Comparison of ENCODE assay signal across 11 cellular contexts in the genomic region with DNA sequence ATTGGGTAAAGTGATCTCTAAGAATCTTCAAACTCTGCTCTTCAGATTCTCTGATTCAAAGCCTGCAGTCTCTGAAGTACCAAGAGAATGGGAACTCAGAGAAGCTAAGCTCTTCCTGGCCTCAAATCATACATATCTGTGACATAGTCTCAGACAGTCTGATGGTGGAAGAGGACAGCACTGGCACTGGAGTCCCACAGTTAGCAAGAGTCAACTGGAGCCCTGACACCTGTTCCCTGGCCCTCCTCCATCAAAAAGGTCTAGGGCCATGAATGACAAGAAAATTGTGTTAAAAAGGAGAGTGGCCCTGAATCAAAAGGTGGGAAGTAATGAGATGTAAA. TPM values are rescaled to one million over a fixed set of nuclear protein-coding genes. Genes with fewer than 3 reads are reported as not detected.
DNase-seq lines count a peak whose midpoint lies in the region; ATAC-seq and TF ChIP-seq lines count a peak whose summit lies in the region.
"Had no signal": no experiment of that assay in that cellular context is flagged by ENCODE, and none has a peak within 500 bp of the region (broad histone marks: within the 10 kb centered on the region; RNA-seq: fewer than 3 reads in every experiment).

No MANE protein-coding gene starts in this region.

- peaks cover 19% of the 10 kb centered on the region for H3F3A ChIP-seq in SK-N-SH (replicated peaks; ENCODE audit: insufficient read depth)

- peaks cover 3% of the 10 kb centered on the region for H3K9me3 Mint-ChIP-seq in stimulated activated memory B cell treated with anti-CD40 and anti-IgM and Interleukin-4, amounts not matched to agents 10 μg/mL and 1 μg/mL and 100 μg/mL, for 72 hours

- no peaks in the 10 kb centered on the region for H3K9me2 ChIP-seq in SK-N-SH

- H3K4me1 ChIP-seq in SK-N-SH (ENCODE audit: control insufficient read depth in 1 of 2, insufficient read depth in 2 of 2, low read depth in 1 of 2, low read length in 1 of 2) (peaks cover 15 to 27% of the 10 kb centered on the region in 2 experiments), RWPE2 (ENCODE audit: insufficient read depth, poor library complexity, severe bottlenecking) (no peaks in the 10 kb centered on the region)

- H3K36me3 ChIP-seq in SK-N-SH (replicated peaks in 1 of 2; ENCODE audit: control insufficient read depth in 1 of 2, insufficient read depth in 2 of 2, low read length in 1 of 2) (no peaks in the 10 kb centered on the region), RWPE2 (ENCODE audit: low read depth) (no peaks in the 10 kb centered on the region)

- H3K4me3 Mint-ChIP-seq in stimulated activated memory B cell treated with anti-CD40 and anti-IgM and Interleukin-4, amounts not matched to agents 10 μg/mL and 1 μg/mL and 100 μg/mL, for 72 hours = peak overlapping the region; percentile 68

- H3K36me3 Mint-ChIP-seq in stimulated activated memory B cell treated with anti-CD40 and anti-IgM and Interleukin-4, amounts not matched to agents 10 μg/mL and 1 μg/mL and 100 μg/mL, for 72 hours = peaks cover 17% of the 10 kb centered on the region

- POLR2A ChIA-PET in SK-N-SH (lab: Yijun Ruan, JAX) = no interaction called here

- H3K9me3 ChIP-seq in SK-N-SH (0 out of 2 replicates have a peak, but pooled peaks cover 3% of the 10 kb centered on the region), RWPE2 (ENCODE audit: severe bottlenecking) (peaks cover 4% of the 10 kb centered on the region)

- TF ChIP-seq CTCF in SK-N-SH (IDR thresholded peaks at IDR 0.05) (no peak), RWPE2 (IDR thresholded peaks at IDR 0.05; ENCODE audit: poor library complexity, severe bottlenecking) (no peak), omental fat pad (IDR thresholded peaks at IDR 0.05) (no peak)

- H3K27ac Mint-ChIP-seq in stimulated activated memory B cell treated with anti-CD40 and anti-IgM and Interleukin-4, amounts not matched to agents 10 μg/mL and 1 μg/mL and 100 μg/mL, for 72 hours = peak overlapping the region; percentile 99

- no peaks in the 10 kb centered on the region for H4K20me1 ChIP-seq in SK-N-SH (ENCODE audit: insufficient read depth)

- no peak overlapping the region for H2AFZ ChIP-seq in SK-N-SH (ENCODE audit: low read depth)

- ATAC-seq in SK-N-SH treated with all-trans-retinoic acid at 6 μM for 48 hours (no peak), HG02938 (IDR thresholded peaks at IDR 0.05; ENCODE audit: unreplicated experiment) (peak; percentile 32), RWPE2 (ENCODE audit: low read depth) (no peak), omental fat pad (ENCODE audit: low FRiP score) (no peak)
- ATAC-seq in stimulated activated memory B cell treated with anti-CD40 and anti-IgM and Interleukin-4, amounts not matched to agents 10 μg/mL and 1 μg/mL and 100 μg/mL, for 72 hours = peak; percentile 61
- ATAC-seq: HCT116 had no signal

- H3K4me2 ChIP-seq in SK-N-SH = peak overlapping the region; percentile 25; the same call in 1 of the 2 replicates

- H3K4me3 ChIP-seq in SK-N-SH (ENCODE audit: low read depth in 2 of 2, low read length in 1 of 2) (no peak overlapping the region), RWPE2 (ENCODE audit: severe bottlenecking) (no peak overlapping the region)
- H3K4me3 ChIP-seq: SK-N-MC had no signal

- H3K79me2 ChIP-seq in SK-N-SH (ENCODE audit: insufficient read depth) = no peaks in the 10 kb centered on the region

- H3K27me3 Mint-ChIP-seq in stimulated activated memory B cell treated with anti-CD40 and anti-IgM and Interleukin-4, amounts not matched to agents 10 μg/mL and 1 μg/mL and 100 μg/mL, for 72 hours = no peaks in the 10 kb centered on the region

- H3K27me3 ChIP-seq in SK-N-SH (ENCODE audit: insufficient read depth) (no peaks in the 10 kb centered on the region), RWPE2 (ENCODE audit: insufficient read depth, poor library complexity, severe bottlenecking) (peaks cover 4% of the 10 kb centered on the region)

- no peak for TF ChIP-seq RAD21 in SK-N-SH (IDR thresholded peaks at IDR 0.05; ENCODE audit: low read length)

- CTCF ChIA-PET in SK-N-SH (lab: Yijun Ruan, JAX) = interaction anchor here (0.9 to 10.1 kb wide), 11 partner anchors 16 to 350 kb away, joined by 3 to 163 read pairs (median 10); no protein-coding TSS in a partner anchor

- H3K27ac ChIP-seq in SK-N-SH (ENCODE audit: low read depth in 2 of 2, low read length in 1 of 2) (peak overlapping the region in 1 of 2 experiments; percentile 58; a peak in 2 of 4 replicates), RWPE2 (ENCODE audit: poor library complexity, severe bottlenecking) (peak overlapping the region; percentile 2)
- H3K27ac ChIP-seq: 22Rv1, SK-N-MC had no signal

- no peak for DNase-seq in SK-N-SH
- no peak for DNase-seq in RWPE2 (ENCODE audit: low spot score)
- DNase-seq in omental fat pad (ENCODE audit: low spot score) = no peak
- no peak for DNase-seq in NCI-H146 (lab: John Stamatoyannopoulos, UW)
- DNase-seq in DMS53 (lab: John Stamatoyannopoulos, UW) = no peak

- no peak for TF ChIP-seq EP300 in SK-N-SH (IDR thresholded peaks at IDR 0.05; ENCODE audit: borderline replicate concordance in 1 of 2, low read depth in 1 of 2, low read length in 1 of 2)

- H3K9ac ChIP-seq in SK-N-SH = 0 out of 2 replicates have a peak overlapping the region, but pooled peaks have one; percentile 19

- peaks cover 94% of the 10 kb centered on the region for H3K4me1 Mint-ChIP-seq in stimulated activated memory B cell treated with anti-CD40 and anti-IgM and Interleukin-4, amounts not matched to agents 10 μg/mL and 1 μg/mL and 100 μg/mL, for 72 hours

TF ChIP-seq in SK-N-SH, 30 proteins besides CTCF, POLR2A, EP300 and RAD21 (continues in another document):
- TF ChIP-seq, protein P1, sequence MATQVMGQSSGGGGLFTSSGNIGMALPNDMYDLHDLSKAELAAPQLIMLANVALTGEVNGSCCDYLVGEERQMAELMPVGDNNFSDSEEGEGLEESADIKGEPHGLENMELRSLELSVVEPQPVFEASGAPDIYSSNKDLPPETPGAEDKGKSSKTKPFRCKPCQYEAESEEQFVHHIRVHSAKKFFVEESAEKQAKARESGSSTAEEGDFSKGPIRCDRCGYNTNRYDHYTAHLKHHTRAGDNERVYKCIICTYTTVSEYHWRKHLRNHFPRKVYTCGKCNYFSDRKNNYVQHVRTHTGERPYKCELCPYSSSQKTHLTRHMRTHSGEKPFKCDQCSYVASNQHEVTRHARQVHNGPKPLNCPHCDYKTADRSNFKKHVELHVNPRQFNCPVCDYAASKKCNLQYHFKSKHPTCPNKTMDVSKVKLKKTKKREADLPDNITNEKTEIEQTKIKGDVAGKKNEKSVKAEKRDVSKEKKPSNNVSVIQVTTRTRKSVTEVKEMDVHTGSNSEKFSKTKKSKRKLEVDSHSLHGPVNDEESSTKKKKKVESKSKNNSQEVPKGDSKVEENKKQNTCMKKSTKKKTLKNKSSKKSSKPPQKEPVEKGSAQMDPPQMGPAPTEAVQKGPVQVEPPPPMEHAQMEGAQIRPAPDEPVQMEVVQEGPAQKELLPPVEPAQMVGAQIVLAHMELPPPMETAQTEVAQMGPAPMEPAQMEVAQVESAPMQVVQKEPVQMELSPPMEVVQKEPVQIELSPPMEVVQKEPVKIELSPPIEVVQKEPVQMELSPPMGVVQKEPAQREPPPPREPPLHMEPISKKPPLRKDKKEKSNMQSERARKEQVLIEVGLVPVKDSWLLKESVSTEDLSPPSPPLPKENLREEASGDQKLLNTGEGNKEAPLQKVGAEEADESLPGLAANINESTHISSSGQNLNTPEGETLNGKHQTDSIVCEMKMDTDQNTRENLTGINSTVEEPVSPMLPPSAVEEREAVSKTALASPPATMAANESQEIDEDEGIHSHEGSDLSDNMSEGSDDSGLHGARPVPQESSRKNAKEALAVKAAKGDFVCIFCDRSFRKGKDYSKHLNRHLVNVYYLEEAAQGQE (IDR thresholded peaks at IDR 0.05; ENCODE audit: low read depth, low read length) = no peak

TF ChIP-seq in SK-N-SH treated with all-trans-retinoic acid at 6 μM for 48 hours, 23 proteins besides CTCF, POLR2A, EP300 and RAD21 (continues in another document):
- TF ChIP-seq ZNF565 (CRISPR knock-in tag; conservative IDR thresholded peaks at IDR 0.05; ENCODE audit: low read depth) = no peak
- TF ChIP-seq, protein P2, sequence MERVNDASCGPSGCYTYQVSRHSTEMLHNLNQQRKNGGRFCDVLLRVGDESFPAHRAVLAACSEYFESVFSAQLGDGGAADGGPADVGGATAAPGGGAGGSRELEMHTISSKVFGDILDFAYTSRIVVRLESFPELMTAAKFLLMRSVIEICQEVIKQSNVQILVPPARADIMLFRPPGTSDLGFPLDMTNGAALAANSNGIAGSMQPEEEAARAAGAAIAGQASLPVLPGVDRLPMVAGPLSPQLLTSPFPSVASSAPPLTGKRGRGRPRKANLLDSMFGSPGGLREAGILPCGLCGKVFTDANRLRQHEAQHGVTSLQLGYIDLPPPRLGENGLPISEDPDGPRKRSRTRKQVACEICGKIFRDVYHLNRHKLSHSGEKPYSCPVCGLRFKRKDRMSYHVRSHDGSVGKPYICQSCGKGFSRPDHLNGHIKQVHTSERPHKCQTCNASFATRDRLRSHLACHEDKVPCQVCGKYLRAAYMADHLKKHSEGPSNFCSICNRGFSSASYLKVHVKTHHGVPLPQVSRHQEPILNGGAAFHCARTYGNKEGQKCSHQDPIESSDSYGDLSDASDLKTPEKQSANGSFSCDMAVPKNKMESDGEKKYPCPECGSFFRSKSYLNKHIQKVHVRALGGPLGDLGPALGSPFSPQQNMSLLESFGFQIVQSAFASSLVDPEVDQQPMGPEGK (CRISPR knock-in tag; IDR thresholded peaks at IDR 0.05; ENCODE audit: borderline replicate concordance) = no peak
- TF ChIP-seq TOX (CRISPR knock-in tag; IDR thresholded peaks at IDR 0.05; ENCODE audit: borderline replicate concordance) = no peak
- TF ChIP-seq SNAI2 (CRISPR knock-in tag; IDR thresholded peaks at IDR 0.05) = no peak
- no peak for TF ChIP-seq ARNTL (CRISPR knock-in tag; IDR thresholded peaks at IDR 0.05; ENCODE audit: borderline replicate concordance, low read depth)
- no peak for TF ChIP-seq ZFP3 (CRISPR knock-in tag; IDR thresholded peaks at IDR 0.05)

RNA-seq across cellular contexts. Expression of a gene that starts 37.7 kb away (rescaled TPM):
- polyA plus RNA-seq in SK-N-SH (2012; rRNA removed) = not detected in 2 replicates
- not detected in 2 replicates for polyA plus RNA-seq in SK-N-SH (2012; cell fraction: cytosol; rRNA removed)
- not detected in 2 replicates for polyA plus RNA-seq in SK-N-SH (2012; cell fraction: nucleus; rRNA removed)
- total RNA-seq in omental fat pad = 1 to 10 TPM in 1 of 4 donors, under 1 TPM in 1, not detected in 2; 0.72 to 1.3 TPM

RNA-seq across cellular contexts. Expression of a gene that starts 46.4 kb away (rescaled TPM):
- polyA plus RNA-seq in SK-N-SH (2012; rRNA removed) = 1.2 and 1.8 TPM in 2 replicates
- polyA plus RNA-seq in SK-N-SH (2012; cell fraction: cytosol; rRNA removed) = 1.1 and 1.2 TPM in 2 replicates
- polyA plus RNA-seq in SK-N-SH (2012; cell fraction: nucleus; rRNA removed) = 4.0 and 4.7 TPM in 2 replicates
- total RNA-seq in omental fat pad = 10 to 100 TPM; 16.9 to 89.0 (median 45.7) TPM

RNA-seq across cellular contexts. Expression of a gene that starts 59.2 kb away (rescaled TPM):
- polyA plus RNA-seq in SK-N-SH (2012; rRNA removed) = not detected in 2 replicates
- polyA plus RNA-seq in SK-N-SH (2012; cell fraction: cytosol; rRNA removed) = not detected in 2 replicates
- polyA plus RNA-seq in SK-N-SH (2012; cell fraction: nucleus; rRNA removed) = not detected in 2 replicates
- total RNA-seq in omental fat pad = not detected

Comparison
In these comparisons a context has a peak if more than half of its experiments do, and no peak if none do; other contexts are left out.
1. ATAC-seq: peak in HG02938 (single experiment) and stimulated activated memory B cell treated with anti-CD40 and anti-IgM and Interleukin-4, amounts not matched to agents 10 μg/mL and 1 μg/mL and 100 μg/mL, for 72 hours (single experiment); none in SK-N-SH treated with all-trans-retinoic acid at 6 μM for 48 hours (single experiment), RWPE2 (single experiment) and omental fat pad (single experiment).